In the genomic region with DNA sequence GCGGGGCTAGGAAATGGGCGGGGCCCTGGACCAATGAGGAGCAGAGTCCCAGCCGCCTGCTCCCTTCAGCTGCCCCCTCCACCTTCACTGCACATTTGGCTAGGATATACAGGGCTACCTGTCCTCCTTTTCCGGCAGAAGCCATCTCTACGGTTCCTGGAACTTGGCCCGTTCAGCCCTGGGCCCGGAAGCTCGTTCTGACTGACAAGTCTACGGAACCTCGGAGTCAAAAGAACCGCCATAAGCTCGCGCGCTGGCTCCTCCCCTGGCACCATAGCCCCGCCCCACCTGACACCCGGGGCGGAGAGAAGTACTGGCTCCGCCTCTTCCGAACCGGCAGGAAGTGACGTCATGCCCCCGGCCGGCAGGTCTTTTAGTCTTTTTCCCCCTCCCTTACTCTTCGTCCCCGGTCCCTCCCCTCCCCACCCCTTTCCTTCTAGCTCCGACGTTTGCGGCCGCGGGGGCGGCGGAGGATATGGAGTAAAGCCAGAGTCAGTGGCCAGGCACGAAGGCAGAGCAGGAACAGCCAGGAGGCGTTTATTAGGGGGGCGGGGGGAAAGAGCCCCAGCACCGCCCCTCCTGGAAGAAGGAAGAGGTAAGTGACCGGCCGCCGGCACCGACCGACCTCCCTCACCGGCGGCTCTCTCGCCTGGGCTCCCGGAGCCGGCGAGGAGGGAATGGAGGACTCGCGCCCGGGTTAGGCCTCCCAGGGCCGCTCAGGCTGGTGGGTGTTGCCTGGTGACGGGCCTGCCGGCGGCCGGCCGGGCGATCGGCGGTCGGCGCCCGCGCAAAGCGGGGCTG, we compare ENCODE assay signal across 1 cellular context.
TF ChIP-seq lines count a peak whose summit lies in the region.

Gene DEPDC4, minus strand, starts transcription at position 278 of the 801 bp plus-strand sequence. Its CDS starts 3 bp downstream, at position 275.
A gene with protein sequence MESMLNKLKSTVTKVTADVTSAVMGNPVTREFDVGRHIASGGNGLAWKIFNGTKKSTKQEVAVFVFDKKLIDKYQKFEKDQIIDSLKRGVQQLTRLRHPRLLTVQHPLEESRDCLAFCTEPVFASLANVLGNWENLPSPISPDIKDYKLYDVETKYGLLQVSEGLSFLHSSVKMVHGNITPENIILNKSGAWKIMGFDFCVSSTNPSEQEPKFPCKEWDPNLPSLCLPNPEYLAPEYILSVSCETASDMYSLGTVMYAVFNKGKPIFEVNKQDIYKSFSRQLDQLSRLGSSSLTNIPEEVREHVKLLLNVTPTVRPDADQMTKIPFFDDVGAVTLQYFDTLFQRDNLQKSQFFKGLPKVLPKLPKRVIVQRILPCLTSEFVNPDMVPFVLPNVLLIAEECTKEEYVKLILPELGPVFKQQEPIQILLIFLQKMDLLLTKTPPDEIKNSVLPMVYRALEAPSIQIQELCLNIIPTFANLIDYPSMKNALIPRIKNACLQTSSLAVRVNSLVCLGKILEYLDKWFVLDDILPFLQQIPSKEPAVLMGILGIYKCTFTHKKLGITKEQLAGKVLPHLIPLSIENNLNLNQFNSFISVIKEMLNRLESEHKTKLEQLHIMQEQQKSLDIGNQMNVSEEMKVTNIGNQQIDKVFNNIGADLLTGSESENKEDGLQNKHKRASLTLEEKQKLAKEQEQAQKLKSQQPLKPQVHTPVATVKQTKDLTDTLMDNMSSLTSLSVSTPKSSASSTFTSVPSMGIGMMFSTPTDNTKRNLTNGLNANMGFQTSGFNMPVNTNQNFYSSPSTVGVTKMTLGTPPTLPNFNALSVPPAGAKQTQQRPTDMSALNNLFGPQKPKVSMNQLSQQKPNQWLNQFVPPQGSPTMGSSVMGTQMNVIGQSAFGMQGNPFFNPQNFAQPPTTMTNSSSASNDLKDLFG (plus strand): TSS at position 376 of the 801 bp plus-strand sequence. CDS start 15,794 bp downstream, outside the sequence.

TF ChIP-seq in HepG2, 621 proteins besides CTCF, POLR2A, EP300 and RAD21 (continued from another document and continues in another):
- TF ChIP-seq, protein P1, sequence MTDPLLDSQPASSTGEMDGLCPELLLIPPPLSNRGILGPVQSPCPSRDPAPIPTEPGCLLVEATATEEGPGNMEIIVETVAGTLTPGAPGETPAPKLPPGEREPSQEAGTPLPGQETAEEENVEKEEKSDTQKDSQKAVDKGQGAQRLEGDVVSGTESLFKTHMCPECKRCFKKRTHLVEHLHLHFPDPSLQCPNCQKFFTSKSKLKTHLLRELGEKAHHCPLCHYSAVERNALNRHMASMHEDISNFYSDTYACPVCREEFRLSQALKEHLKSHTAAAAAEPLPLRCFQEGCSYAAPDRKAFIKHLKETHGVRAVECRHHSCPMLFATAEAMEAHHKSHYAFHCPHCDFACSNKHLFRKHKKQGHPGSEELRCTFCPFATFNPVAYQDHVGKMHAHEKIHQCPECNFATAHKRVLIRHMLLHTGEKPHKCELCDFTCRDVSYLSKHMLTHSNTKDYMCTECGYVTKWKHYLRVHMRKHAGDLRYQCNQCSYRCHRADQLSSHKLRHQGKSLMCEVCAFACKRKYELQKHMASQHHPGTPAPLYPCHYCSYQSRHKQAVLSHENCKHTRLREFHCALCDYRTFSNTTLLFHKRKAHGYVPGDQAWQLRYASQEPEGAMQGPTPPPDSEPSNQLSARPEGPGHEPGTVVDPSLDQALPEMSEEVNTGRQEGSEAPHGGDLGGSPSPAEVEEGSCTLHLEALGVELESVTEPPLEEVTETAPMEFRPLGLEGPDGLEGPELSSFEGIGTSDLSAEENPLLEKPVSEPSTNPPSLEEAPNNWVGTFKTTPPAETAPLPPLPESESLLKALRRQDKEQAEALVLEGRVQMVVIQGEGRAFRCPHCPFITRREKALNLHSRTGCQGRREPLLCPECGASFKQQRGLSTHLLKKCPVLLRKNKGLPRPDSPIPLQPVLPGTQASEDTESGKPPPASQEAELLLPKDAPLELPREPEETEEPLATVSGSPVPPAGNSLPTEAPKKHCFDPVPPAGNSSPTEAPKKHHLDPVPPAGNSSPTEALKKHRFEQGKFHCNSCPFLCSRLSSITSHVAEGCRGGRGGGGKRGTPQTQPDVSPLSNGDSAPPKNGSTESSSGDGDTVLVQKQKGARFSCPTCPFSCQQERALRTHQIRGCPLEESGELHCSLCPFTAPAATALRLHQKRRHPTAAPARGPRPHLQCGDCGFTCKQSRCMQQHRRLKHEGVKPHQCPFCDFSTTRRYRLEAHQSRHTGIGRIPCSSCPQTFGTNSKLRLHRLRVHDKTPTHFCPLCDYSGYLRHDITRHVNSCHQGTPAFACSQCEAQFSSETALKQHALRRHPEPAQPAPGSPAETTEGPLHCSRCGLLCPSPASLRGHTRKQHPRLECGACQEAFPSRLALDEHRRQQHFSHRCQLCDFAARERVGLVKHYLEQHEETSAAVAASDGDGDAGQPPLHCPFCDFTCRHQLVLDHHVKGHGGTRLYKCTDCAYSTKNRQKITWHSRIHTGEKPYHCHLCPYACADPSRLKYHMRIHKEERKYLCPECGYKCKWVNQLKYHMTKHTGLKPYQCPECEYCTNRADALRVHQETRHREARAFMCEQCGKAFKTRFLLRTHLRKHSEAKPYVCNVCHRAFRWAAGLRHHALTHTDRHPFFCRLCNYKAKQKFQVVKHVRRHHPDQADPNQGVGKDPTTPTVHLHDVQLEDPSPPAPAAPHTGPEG (CRISPR knock-in tag; IDR thresholded peaks at IDR 0.05) = no peak
- TF ChIP-seq, protein P2, sequence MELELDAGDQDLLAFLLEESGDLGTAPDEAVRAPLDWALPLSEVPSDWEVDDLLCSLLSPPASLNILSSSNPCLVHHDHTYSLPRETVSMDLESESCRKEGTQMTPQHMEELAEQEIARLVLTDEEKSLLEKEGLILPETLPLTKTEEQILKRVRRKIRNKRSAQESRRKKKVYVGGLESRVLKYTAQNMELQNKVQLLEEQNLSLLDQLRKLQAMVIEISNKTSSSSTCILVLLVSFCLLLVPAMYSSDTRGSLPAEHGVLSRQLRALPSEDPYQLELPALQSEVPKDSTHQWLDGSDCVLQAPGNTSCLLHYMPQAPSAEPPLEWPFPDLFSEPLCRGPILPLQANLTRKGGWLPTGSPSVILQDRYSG (CRISPR knock-in tag; IDR thresholded peaks at IDR 0.05) = no peak
- TF ChIP-seq MAZ (IDR thresholded peaks at IDR 0.05; ENCODE audit: borderline replicate concordance, low read depth, low read length) = 0 out of 2 replicates have a peak, but pooled peaks have one; percentile 16
- TF ChIP-seq MAZ (CRISPR knock-in tag; IDR thresholded peaks at IDR 0.05; ENCODE audit: low read depth) = peak; percentile 71; the same call in 1 of the 2 replicates
- TF ChIP-seq MEF2D (CRISPR knock-in tag; IDR thresholded peaks at IDR 0.05) = no peak
- TF ChIP-seq AHR (CRISPR knock-in tag; IDR thresholded peaks at IDR 0.05) = no peak
- TF ChIP-seq DDIT3 (CRISPR knock-in tag; IDR thresholded peaks at IDR 0.05) = no peak
- TF ChIP-seq KDM5A (IDR thresholded peaks at IDR 0.05; ENCODE audit: borderline replicate concordance, low read length) = peak; percentile 80; the same call in 1 of the 2 replicates
- TF ChIP-seq RARA (CRISPR knock-in tag; IDR thresholded peaks at IDR 0.05) = no peak
- no peak for TF ChIP-seq PTBP1 (IDR thresholded peaks at IDR 0.05; ENCODE audit: low read depth, low read length, poor library complexity, severe bottlenecking)
- no peak for TF ChIP-seq RXRB (CRISPR knock-in tag; IDR thresholded peaks at IDR 0.05; ENCODE audit: borderline replicate concordance)
- no peak for TF ChIP-seq ZSCAN29 (CRISPR knock-in tag; conservative IDR thresholded peaks at IDR 0.05)
- no peak for TF ChIP-seq ZSCAN22 (CRISPR knock-in tag; IDR thresholded peaks at IDR 0.05)
- no peak for TF ChIP-seq TSC22D2 (CRISPR knock-in tag; IDR thresholded peaks at IDR 0.05; ENCODE audit: borderline replicate concordance)
- no peak for TF ChIP-seq CENPT (CRISPR knock-in tag; IDR thresholded peaks at IDR 0.05; ENCODE audit: low read depth)
- TF ChIP-seq ZZZ3 (CRISPR knock-in tag; IDR thresholded peaks at IDR 0.05; ENCODE audit: borderline replicate concordance) = no peak
- TF ChIP-seq MXD1 (CRISPR knock-in tag; IDR thresholded peaks at IDR 0.05) = peak; percentile 37; the same call in 1 of the 2 replicates
- TF ChIP-seq, protein P3, sequence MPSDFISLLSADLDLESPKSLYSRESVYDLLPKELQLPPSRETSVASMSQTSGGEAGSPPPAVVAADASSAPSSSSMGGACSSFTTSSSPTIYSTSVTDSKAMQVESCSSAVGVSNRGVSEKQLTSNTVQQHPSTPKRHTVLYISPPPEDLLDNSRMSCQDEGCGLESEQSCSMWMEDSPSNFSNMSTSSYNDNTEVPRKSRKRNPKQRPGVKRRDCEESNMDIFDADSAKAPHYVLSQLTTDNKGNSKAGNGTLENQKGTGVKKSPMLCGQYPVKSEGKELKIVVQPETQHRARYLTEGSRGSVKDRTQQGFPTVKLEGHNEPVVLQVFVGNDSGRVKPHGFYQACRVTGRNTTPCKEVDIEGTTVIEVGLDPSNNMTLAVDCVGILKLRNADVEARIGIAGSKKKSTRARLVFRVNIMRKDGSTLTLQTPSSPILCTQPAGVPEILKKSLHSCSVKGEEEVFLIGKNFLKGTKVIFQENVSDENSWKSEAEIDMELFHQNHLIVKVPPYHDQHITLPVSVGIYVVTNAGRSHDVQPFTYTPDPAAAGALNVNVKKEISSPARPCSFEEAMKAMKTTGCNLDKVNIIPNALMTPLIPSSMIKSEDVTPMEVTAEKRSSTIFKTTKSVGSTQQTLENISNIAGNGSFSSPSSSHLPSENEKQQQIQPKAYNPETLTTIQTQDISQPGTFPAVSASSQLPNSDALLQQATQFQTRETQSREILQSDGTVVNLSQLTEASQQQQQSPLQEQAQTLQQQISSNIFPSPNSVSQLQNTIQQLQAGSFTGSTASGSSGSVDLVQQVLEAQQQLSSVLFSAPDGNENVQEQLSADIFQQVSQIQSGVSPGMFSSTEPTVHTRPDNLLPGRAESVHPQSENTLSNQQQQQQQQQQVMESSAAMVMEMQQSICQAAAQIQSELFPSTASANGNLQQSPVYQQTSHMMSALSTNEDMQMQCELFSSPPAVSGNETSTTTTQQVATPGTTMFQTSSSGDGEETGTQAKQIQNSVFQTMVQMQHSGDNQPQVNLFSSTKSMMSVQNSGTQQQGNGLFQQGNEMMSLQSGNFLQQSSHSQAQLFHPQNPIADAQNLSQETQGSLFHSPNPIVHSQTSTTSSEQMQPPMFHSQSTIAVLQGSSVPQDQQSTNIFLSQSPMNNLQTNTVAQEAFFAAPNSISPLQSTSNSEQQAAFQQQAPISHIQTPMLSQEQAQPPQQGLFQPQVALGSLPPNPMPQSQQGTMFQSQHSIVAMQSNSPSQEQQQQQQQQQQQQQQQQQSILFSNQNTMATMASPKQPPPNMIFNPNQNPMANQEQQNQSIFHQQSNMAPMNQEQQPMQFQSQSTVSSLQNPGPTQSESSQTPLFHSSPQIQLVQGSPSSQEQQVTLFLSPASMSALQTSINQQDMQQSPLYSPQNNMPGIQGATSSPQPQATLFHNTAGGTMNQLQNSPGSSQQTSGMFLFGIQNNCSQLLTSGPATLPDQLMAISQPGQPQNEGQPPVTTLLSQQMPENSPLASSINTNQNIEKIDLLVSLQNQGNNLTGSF (CRISPR knock-in tag; IDR thresholded peaks at IDR 0.05) = no peak
- TF ChIP-seq SRF (IDR thresholded peaks at IDR 0.05; ENCODE audit: low read depth, low read length) = no peak
- peak; percentile 71 for TF ChIP-seq SRSF1 (optimal IDR thresholded peaks at IDR 0.05; ENCODE audit: low read depth, low read length)
- TF ChIP-seq ZBTB20 (CRISPR knock-in tag; IDR thresholded peaks at IDR 0.05; ENCODE audit: borderline replicate concordance, low read depth) = peak; percentile 29; the same call in 1 of the 2 replicates
- peak; percentile 65; the same call in 1 of the 2 replicates for TF ChIP-seq SNAPC4 (CRISPR knock-in tag; IDR thresholded peaks at IDR 0.05)
- TF ChIP-seq, protein P4, sequence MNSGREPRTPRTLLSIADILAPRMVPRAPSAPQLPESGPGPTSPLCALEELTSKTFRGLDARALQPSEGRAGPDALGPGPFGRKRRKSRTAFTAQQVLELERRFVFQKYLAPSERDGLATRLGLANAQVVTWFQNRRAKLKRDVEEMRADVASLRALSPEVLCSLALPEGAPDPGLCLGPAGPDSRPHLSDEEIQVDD (CRISPR knock-in tag; IDR thresholded peaks at IDR 0.05; ENCODE audit: borderline replicate concordance) = no peak
- TF ChIP-seq KDM3A (CRISPR knock-in tag; IDR thresholded peaks at IDR 0.05; ENCODE audit: low read depth) = no peak
- TF ChIP-seq CHD2 (IDR thresholded peaks at IDR 0.05; ENCODE audit: low read depth, low read length) = no peak
- no peak for TF ChIP-seq ZNF83 (CRISPR knock-in tag; IDR thresholded peaks at IDR 0.05; ENCODE audit: borderline replicate concordance)
- no peak for TF ChIP-seq PLRG1 (conservative IDR thresholded peaks at IDR 0.05)
- no peak for TF ChIP-seq ZKSCAN8 (CRISPR knock-in tag; IDR thresholded peaks at IDR 0.05; ENCODE audit: borderline replicate concordance)
